In the genomic region with DNA sequence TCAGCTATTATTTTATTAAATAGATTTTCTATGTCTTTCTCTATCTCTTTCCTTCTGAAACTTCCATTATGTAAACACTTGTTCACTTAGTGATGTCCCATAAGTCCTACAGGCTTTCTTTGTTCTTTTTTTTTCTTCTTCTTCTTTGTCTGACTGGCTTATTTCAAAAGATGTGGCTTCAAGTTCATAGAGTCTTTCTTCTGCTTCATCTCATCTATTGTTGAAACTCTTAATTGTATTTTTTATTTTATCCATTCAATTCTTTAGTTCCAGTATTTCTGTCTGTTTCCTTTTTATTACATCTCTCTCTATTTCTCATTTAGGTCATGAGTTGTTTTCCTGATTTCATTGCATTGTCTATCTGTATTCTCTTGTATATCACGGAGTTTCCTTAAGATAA, we compare ENCODE assay signal across 32 cellular contexts. TPM values are rescaled to one million over a fixed set of nuclear protein-coding genes. Genes with fewer than 3 reads are reported as not detected.
"Had no signal": no experiment of that assay in that cellular context is flagged by ENCODE, and none has a peak within 500 bp of the region (broad histone marks: within the 10 kb centered on the region; RNA-seq: fewer than 3 reads in every experiment).

No MANE protein-coding gene starts in this region.

- DNase-seq: natural killer cell; occipital lobe; ovary; posterior cingulate gyrus; psoas muscle; right cardiac atrium; spleen; stimulated activated CD4-positive, alpha-beta T cell treated with anti-CD3 and anti-CD28 coated beads, Interleukin-12 subunit alpha, Interleukin-12 subunit beta, amount 100 ng/mL, for 4 hours; stimulated activated CD4-positive, alpha-beta T cell treated with anti-CD3 and anti-CD28 coated beads, Interleukin-1b, Interleukin-23, amount 100 ng/mL, for 48 hours; stimulated activated CD4-positive, alpha-beta T cell treated with anti-CD3 and anti-CD28 coated beads, Interleukin-4, amount 100 ng/mL, for 1 hour; stimulated activated CD4-positive, alpha-beta T cell treated with anti-CD3 and anti-CD28 coated beads, Interleukin-4, amount 100 ng/mL, for 4 hours; stimulated activated CD8-positive, alpha-beta memory T cell treated with anti-CD3 and anti-CD28 coated beads, Interleukin-4, amount 100 ng/mL, for 48 hours; stimulated activated naive CD4-positive, alpha-beta T cell; stimulated activated naive CD8-positive, alpha-beta T cell treated with anti-CD3 and anti-CD28 coated beads, Interleukin-15, amount 100 ng/mL, for 72 hours; stimulated activated naive CD8-positive, alpha-beta T cell treated with anti-CD3 and anti-CD28 coated beads, Interleukin-15, Interleukin-2, amounts not matched to agents 100 U/mL and 50 U/mL, for 24 hours; substantia nigra; testis; tibial artery; transverse colon; upper lobe of right lung; uterus had no signal

- H3K9me3 ChIP-seq: testis had no signal

- H3K79me2 ChIP-seq: parathyroid adenoma had no signal

- H3K27me3 ChIP-seq: neural progenitor cell, ovary, spleen, suprapubic skin, testis, tibial artery, upper lobe of right lung, uterus had no signal

- H2AFZ ChIP-seq: neural progenitor cell, parathyroid adenoma had no signal

- H3K4me2 ChIP-seq: neural progenitor cell, smooth muscle cell had no signal

- ATAC-seq: natural killer cell; psoas muscle; right cardiac atrium; sciatic nerve; stimulated activated memory B cell treated with anti-CD40 and anti-IgM and Interleukin-4, amounts not matched to agents 10 μg/mL and 1 μg/mL and 100 μg/mL, for 72 hours; stimulated activated naive CD8-positive, alpha-beta T cell treated with anti-CD3 and anti-CD28 coated beads, Interleukin-15, amount 100 ng/mL, for 72 hours; stimulated activated naive CD8-positive, alpha-beta T cell treated with anti-CD3 and anti-CD28 coated beads, Interleukin-15, Interleukin-2, amounts not matched to agents 100 U/mL and 50 U/mL, for 24 hours; upper lobe of right lung had no signal

- H3K36me3 ChIP-seq: neural progenitor cell, ovary, spleen, suprapubic skin, tibial artery, transverse colon, upper lobe of right lung, uterus had no signal

- H3K4me1 ChIP-seq: neural progenitor cell, parathyroid adenoma, psoas muscle, spleen, suprapubic skin, testis, tibial artery, transverse colon, upper lobe of right lung, uterus had no signal

- H3K27ac ChIP-seq: neural progenitor cell, ovary, parathyroid adenoma, psoas muscle, skin epidermis, spleen, suprapubic skin, testis, tibial artery, transverse colon, upper lobe of right lung, uterus had no signal

- H3K4me3 ChIP-seq: neural progenitor cell, ovary, psoas muscle, skin epidermis, smooth muscle cell, spleen, suprapubic skin, testis, tibial artery, transverse colon, upper lobe of right lung, uterus had no signal

RNA-seq across cellular contexts. Expression of gene BOD1L2, which starts 38.5 kb away (rescaled TPM):
- total RNA-seq: natural killer cell, occipital lobe, osteoblast, ovary, progenitor cell of endocrine pancreas, psoas muscle, renal cortical epithelial cell, right cardiac atrium, sciatic nerve, smooth muscle cell, spleen, suprapubic skin, transverse colon, upper lobe of right lung, urinary bladder, uterus had no signal
